24 cellular contexts compared by ENCODE assay signal in the genomic region with DNA sequence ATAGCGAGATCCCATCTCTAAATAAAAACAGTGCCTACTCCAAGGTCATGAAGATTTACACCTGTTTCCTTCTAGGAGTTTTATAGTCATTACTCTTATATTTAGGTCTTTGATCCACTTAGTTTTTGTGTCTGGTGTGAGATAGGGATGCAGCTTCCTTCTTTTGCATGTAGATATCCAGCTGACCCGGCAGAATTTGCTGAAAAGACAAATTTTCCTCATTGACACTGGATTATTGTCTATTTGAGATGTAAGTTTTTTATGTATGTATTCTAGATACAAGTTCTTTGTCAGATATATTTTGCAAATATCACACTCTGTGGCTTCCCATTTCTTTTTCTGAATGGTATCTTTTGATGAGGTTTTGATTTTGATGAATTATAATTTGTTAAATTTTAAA.
"Had no signal": no experiment of that assay in that cellular context is flagged by ENCODE, and none has a peak within 500 bp of the region (broad histone marks: within the 10 kb centered on the region; RNA-seq: fewer than 3 reads in every experiment).

No MANE protein-coding gene starts in this region.

- DNase-seq: colonic mucosa; cortex of kidney; effector CD8-positive, alpha-beta T cell; effector memory CD8-positive, alpha-beta T cell; endodermal cell; erythroblast; esophagus squamous epithelium; foreskin fibroblast; foreskin melanocyte; glutamatergic neuron; head of caudate nucleus; heart right ventricle; hippocampal formation; left cardiac atrium; left lung; left ventricle myocardium superior; lower lobe of right lung; mesenchymal stem cell; mucosa of descending colon had no signal

- H3K9me3 ChIP-seq: colonic mucosa, esophagus squamous epithelium, left lung, lower lobe of right lung, mucosa of descending colon had no signal

- H3K27me3 ChIP-seq: colonic mucosa, esophagus squamous epithelium, heart right ventricle, left lung had no signal

- H3K36me3 ChIP-seq: colonic mucosa had no signal

- H3K4me1 ChIP-seq: colonic mucosa, esophagus squamous epithelium, heart right ventricle, left lung, lower lobe of right lung had no signal

- ATAC-seq: effector memory CD8-positive, alpha-beta T cell; esophagus mucosa; heart right ventricle; left cardiac atrium; left lung; left ventricle myocardium superior; lower lobe of right lung; mucosa of descending colon had no signal

- FAIRE-seq: endometrium, islet of Langerhans, keratinocyte had no signal

- H3K4me3 ChIP-seq: colonic mucosa, esophagus squamous epithelium, heart right ventricle, left lung, lower lobe of right lung, mucosa of descending colon had no signal

- H3K27ac ChIP-seq: colonic mucosa, epithelial cell of prostate, esophagus squamous epithelium, heart right ventricle, left lung, lower lobe of right lung had no signal
